ENCODE assay signal across 8 cellular contexts in the genomic region with DNA sequence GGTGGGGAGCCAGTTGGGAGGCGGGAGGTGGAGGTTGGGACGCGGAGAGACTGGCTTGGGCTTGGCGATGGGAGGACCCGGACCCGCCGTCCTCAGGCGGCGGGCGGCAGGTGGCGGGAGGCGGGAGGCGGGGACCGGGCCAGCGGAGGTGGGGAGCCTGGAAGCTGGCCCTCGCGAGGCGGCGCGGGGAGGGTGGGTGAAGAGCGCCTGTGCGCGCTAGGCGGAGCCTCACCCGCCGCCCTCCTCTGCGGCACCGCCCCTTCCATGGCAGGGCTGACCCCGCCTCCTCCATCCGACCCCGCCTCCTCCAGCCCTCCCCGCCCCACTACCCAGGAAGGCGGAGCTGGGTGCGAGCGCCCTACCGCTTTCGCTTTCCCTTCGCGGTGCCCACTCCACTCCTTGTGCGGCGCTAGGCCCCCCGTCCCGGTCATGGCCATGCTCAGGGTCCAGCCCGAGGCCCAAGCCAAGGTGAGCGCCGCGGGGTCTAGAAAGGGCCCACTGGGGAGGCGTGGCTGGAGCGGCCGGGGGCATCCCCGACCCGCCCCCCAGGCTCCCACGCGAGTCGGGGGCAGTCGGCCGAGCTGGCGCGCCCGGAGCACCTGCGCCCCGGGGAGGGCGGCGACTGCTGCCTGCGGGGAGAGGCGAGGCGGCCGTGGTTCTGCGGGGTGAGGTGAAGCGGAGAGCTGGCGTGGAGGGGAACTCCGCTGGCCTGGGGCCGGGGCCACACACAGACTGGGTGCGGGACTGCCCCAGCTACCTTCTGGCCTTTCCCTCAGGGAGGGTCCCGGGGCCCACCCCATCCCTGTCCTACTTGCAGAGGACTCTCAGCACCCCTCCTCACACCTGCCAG. TPM values are rescaled to one million over a fixed set of nuclear protein-coding genes. Genes with fewer than 3 reads are reported as not detected.
DNase-seq lines count a peak whose midpoint lies in the region; ATAC-seq and TF ChIP-seq lines count a peak whose summit lies in the region.

PSME1 (plus strand) TSS at position 361 of the 850 bp plus-strand sequence; CDS start at position 430, 69 bp downstream.

- H3K27me3 ChIP-seq in endodermal cell (ENCODE audit: control insufficient read depth, insufficient read depth, low read length, poor library complexity, severe bottlenecking) = no peaks in the 10 kb centered on the region

- H3K4me1 ChIP-seq in endodermal cell (ENCODE audit: control insufficient read depth, insufficient read depth, low read length) = no peaks in the 10 kb centered on the region

- no peak within 1 kb of the TSS for H3K27ac ChIP-seq in endodermal cell (ENCODE audit: low read depth, low read length)

- peak; percentile 72 for ATAC-seq in GM21367 (IDR thresholded peaks at IDR 0.05; ENCODE audit: unreplicated experiment)

- H3K36me3 Mint-ChIP-seq in endodermal cell (ENCODE audit: low read depth) (peaks cover 20% of the 10 kb centered on the region), mesothelial cell of epicardium (peaks cover 7% of the 10 kb centered on the region)

- H3K27me3 Mint-ChIP-seq in endodermal cell (ENCODE audit: insufficient read depth) = no peaks in the 10 kb centered on the region
- H3K27me3 Mint-ChIP-seq in mesothelial cell of epicardium (ENCODE audit: low read depth) = no peaks in the 10 kb centered on the region

- H3K4me3 Mint-ChIP-seq in endodermal cell (peak within 1 kb of the TSS; percentile 71), mesothelial cell of epicardium (peak within 1 kb of the TSS; percentile 83)

- TF ChIP-seq CTCF in endodermal cell (conservative IDR thresholded peaks at IDR 0.05) = no peak
- no peak for TF ChIP-seq CTCF in mesothelial cell of epicardium (IDR thresholded peaks at IDR 0.05; ENCODE audit: unreplicated experiment)

- H3K9me3 Mint-ChIP-seq in endodermal cell = no peaks in the 10 kb centered on the region
- no peaks in the 10 kb centered on the region for H3K9me3 Mint-ChIP-seq in mesothelial cell of epicardium

- peak within 1 kb of the TSS; percentile 82 for H3K4me3 ChIP-seq in endodermal cell (ENCODE audit: low read length)

- H3K4me1 Mint-ChIP-seq in endodermal cell (peaks cover 20% of the 10 kb centered on the region), mesothelial cell of epicardium (peaks cover 32% of the 10 kb centered on the region)

- WGBS in endodermal cell (ENCODE audit: insufficient coverage in 1 of 2, insufficient read length in 1 of 2), 2 experiments = 3 to 5% methylated on average over 13 to 75 of the region's 75 CpGs

- H3K27ac Mint-ChIP-seq in endodermal cell (no peak within 1 kb of the TSS), mesothelial cell of epicardium (peak within 1 kb of the TSS; percentile 92)

- H3K36me3 ChIP-seq in endodermal cell (ENCODE audit: control insufficient read depth, insufficient read depth, low read length) = peaks cover 23% of the 10 kb centered on the region

- peak within 1 kb of the TSS; percentile 25 for H3K9ac ChIP-seq in endodermal cell (ENCODE audit: extremely low read depth, low read length, poor library complexity, severe bottlenecking)

- DNase-seq in COLO829 (ENCODE audit: low spot score) (peak; percentile 91), HUDEP-2 (lab: John Stamatoyannopoulos, UW; ENCODE audit: unreplicated experiment in 76 of 76) (peak in 74 of 76 experiments; percentile 21 to 95 (median 86)), NOMO-1 treated with dmso at 0.1 percent for 144 hours (lab: John Stamatoyannopoulos, UW; ENCODE audit: unreplicated experiment) (peak; percentile 85), endodermal cell (peak; percentile 96), mesothelial cell of epicardium (ENCODE audit: low spot score in 2 of 2, unreplicated experiment in 2 of 2) (peak; percentile 88 to 96)
- DNase-seq in activated CD8-positive, alpha-beta memory T cell treated with anti-CD3 and anti-CD28 coated beads, Interleukin-2, amount 50 U/mL, for 1 hour (ENCODE audit: extremely low read depth) = peak; percentile 68
- DNase-seq in stimulated activated CD8-positive, alpha-beta memory T cell treated with anti-CD3 and anti-CD28 coated beads, Interleukin-15, amount 100 ng/mL, for 48 hours (ENCODE audit: low read depth in 2 of 2) = peak; percentile 88 to 90

- H3K9me3 ChIP-seq in endodermal cell (ENCODE audit: control insufficient read depth, low read length) = no peaks in the 10 kb centered on the region

RNA-seq across cellular contexts. Expression of gene PSME1, which starts in this region (rescaled TPM):
- 100 to 1,000 TPM in 1 of 2 donors, 10 to 100 TPM in 1; 68.6 to 108 TPM for total RNA-seq in endodermal cell
- polyA plus RNA-seq in endodermal cell (2013, experiment 1 of 2) = 87.9 TPM
- polyA plus RNA-seq in endodermal cell (2013, experiment 2 of 2) = 79.7 TPM
- 148 to 154 TPM (median 154 TPM) in 3 replicates for total RNA-seq in mesothelial cell of epicardium
